26 cellular contexts compared by ENCODE assay signal in genomic region chr11:69815973-69816372, GRCh38. TPM values are rescaled to one million over a fixed set of nuclear protein-coding genes. Genes with fewer than 3 reads are reported as not detected.
DNase-seq lines count a peak whose midpoint lies in the region; ATAC-seq and TF ChIP-seq lines count a peak whose summit lies in the region.
"Had no signal": no experiment of that assay in that cellular context is flagged by ENCODE, and none has a peak within 500 bp of the region (broad histone marks: within the 10 kb centered on the region; RNA-seq: fewer than 3 reads in every experiment).

No MANE protein-coding gene starts in this region.

- peaks cover 0 to 10% of the 10 kb centered on the region in 2 donors for H3K9me3 ChIP-seq in neuronal stem cell (replicated peaks in 1 of 2; ENCODE audit: control insufficient read depth in 2 of 2, insufficient read depth in 1 of 2, low read depth in 1 of 2, low read length in 2 of 2)
- H3K9me3 ChIP-seq: BE2C, BLaER1 had no signal

- no peak for ATAC-seq in stimulated activated naive B cell treated with anti-CD40 and anti-IgM and Interleukin-4, amounts not matched to agents 10 μg/mL and 1 μg/mL and 100 μg/mL, for 72 hours (replicated peaks)
- ATAC-seq in natural killer cell: no peak
- ATAC-seq: GM12878 had no signal

- peak; percentile 65 for DNase-seq in H7
- no peak for DNase-seq in neuronal stem cell (ENCODE audit: low spot score)
- DNase-seq in stimulated activated naive B cell treated with anti-CD40 and anti-IgM and Interleukin-4, amounts not matched to agents 10 μg/mL and 1 μg/mL and 100 μg/mL, for 72 hours: no peak
- DNase-seq in natural killer cell: no peak
- no peak for DNase-seq in NCI-H1436 treated with DMSO at 0.1 percent for 48 hours (lab: John Stamatoyannopoulos, UW)
- DNase-seq in cerebellar nuclear complex (lab: John Stamatoyannopoulos, UW): no peak
- DNase-seq: ACHN; CD4-positive, alpha-beta memory T cell; CD4-positive, CD25-positive, alpha-beta regulatory T cell; CD8-positive, alpha-beta memory T cell; COR-L47; DMS 273 treated with DMSO at 0.1 percent for 48 hours; DMS153; DMS53; DMS79; DND-41; EL; GDM1 had no signal

- H3K79me1 ChIP-seq in neuronal stem cell (ENCODE audit: low read depth, low read length): no peaks in the 10 kb centered on the region

- peak overlapping the region; percentile 72 for H2BK120ac ChIP-seq in neuronal stem cell (ENCODE audit: low read depth, low read length)

- H3K18ac ChIP-seq in neuronal stem cell (ENCODE audit: low read length): no peak overlapping the region

- H3K4me2 ChIP-seq in neuronal stem cell (ENCODE audit: insufficient read depth, low read length, poor library complexity, severe bottlenecking): no peak overlapping the region
- H3K4me2 ChIP-seq: BLaER1 had no signal

- H3K4me3 ChIP-seq in H7 (ENCODE audit: insufficient read depth, low read depth, low read length) (no peak overlapping the region), neuronal stem cell (ENCODE audit: low read length in 2 of 2) (no peak overlapping the region)
- H3K4me3 ChIP-seq: BLaER1, GM12878 had no signal

- no peak for TF ChIP-seq CTCF in natural killer cell (IDR thresholded peaks at IDR 0.05)

- H3K27ac ChIP-seq in neuronal stem cell (replicated peaks; ENCODE audit: low read length): no peak overlapping the region
- H3K27ac ChIP-seq: BLaER1 had no signal

- H3K27me3 ChIP-seq in H7 (ENCODE audit: control insufficient read depth, insufficient read depth, low read length): peaks cover 63% of the 10 kb centered on the region
- H3K27me3 ChIP-seq in neuronal stem cell (ENCODE audit: control insufficient read depth in 3 of 3, insufficient read depth in 3 of 3, low read depth in 1 of 3, low read length in 3 of 3): peaks cover 35 to 65% (median 63%) of the 10 kb centered on the region in 3 experiments

- H3K27ac Mint-ChIP-seq in stimulated activated naive B cell treated with anti-CD40 and anti-IgM and Interleukin-4, amounts not matched to agents 10 μg/mL and 1 μg/mL and 100 μg/mL, for 72 hours: peak overlapping the region; percentile 14
- H3K27ac Mint-ChIP-seq in natural killer cell: no peak overlapping the region
- H3K27ac Mint-ChIP-seq: CD14-positive monocyte; CD4-positive, alpha-beta memory T cell; CD8-positive, alpha-beta memory T cell had no signal

- H3K9me3 Mint-ChIP-seq in stimulated activated naive B cell treated with anti-CD40 and anti-IgM and Interleukin-4, amounts not matched to agents 10 μg/mL and 1 μg/mL and 100 μg/mL, for 72 hours: peaks cover 0 to 5% of the 10 kb centered on the region in 2 donors
- H3K9me3 Mint-ChIP-seq in natural killer cell: no peaks in the 10 kb centered on the region
- H3K9me3 Mint-ChIP-seq: CD8-positive, alpha-beta memory T cell had no signal

- H3K4me3 Mint-ChIP-seq in stimulated activated naive B cell treated with anti-CD40 and anti-IgM and Interleukin-4, amounts not matched to agents 10 μg/mL and 1 μg/mL and 100 μg/mL, for 72 hours: no peak overlapping the region
- H3K4me3 Mint-ChIP-seq in natural killer cell: no peak overlapping the region
- H3K4me3 Mint-ChIP-seq: CD4-positive, alpha-beta memory T cell; CD4-positive, CD25-positive, alpha-beta regulatory T cell; CD8-positive, alpha-beta memory T cell had no signal

- H3K4ac ChIP-seq in neuronal stem cell (ENCODE audit: low read length): no peak overlapping the region

- WGBS in neuronal stem cell (ENCODE audit: extremely low coverage in 2 of 2, insufficient read length in 2 of 2, insufficient replicate concordance in 1 of 2), 2 donors: no CpG with 5 or more reads among the region's 13 CpGs

- H2BK5ac ChIP-seq in neuronal stem cell (ENCODE audit: low read length): no peak overlapping the region

- H3K23ac ChIP-seq in neuronal stem cell (ENCODE audit: low read depth, low read length, poor library complexity): peak overlapping the region; percentile 73

- H2AK5ac ChIP-seq in neuronal stem cell (ENCODE audit: low read depth, low read length): peak overlapping the region; percentile 90

- H3K36me3 ChIP-seq in H7 (replicated peaks; ENCODE audit: control insufficient read depth, insufficient read depth, low read length): no peaks in the 10 kb centered on the region; the same call in 1 of the 2 replicates
- no peaks in the 10 kb centered on the region for H3K36me3 ChIP-seq in neuronal stem cell (replicated peaks in 1 of 2; ENCODE audit: control insufficient read depth in 2 of 2, insufficient read depth in 2 of 2, low read length in 2 of 2)
- H3K36me3 ChIP-seq: BE2C, BLaER1 had no signal

- H3K27me3 Mint-ChIP-seq in stimulated activated naive B cell treated with anti-CD40 and anti-IgM and Interleukin-4, amounts not matched to agents 10 μg/mL and 1 μg/mL and 100 μg/mL, for 72 hours: peaks cover 59 to 63% of the 10 kb centered on the region in 2 donors
- H3K27me3 Mint-ChIP-seq in natural killer cell (ENCODE audit: low read depth in 2 of 2): peaks cover 21 to 24% of the 10 kb centered on the region in 2 donors

- H4K8ac ChIP-seq in neuronal stem cell (ENCODE audit: low read depth, low read length): no peak overlapping the region

- no peaks in the 10 kb centered on the region for H3K4me1 Mint-ChIP-seq in stimulated activated naive B cell treated with anti-CD40 and anti-IgM and Interleukin-4, amounts not matched to agents 10 μg/mL and 1 μg/mL and 100 μg/mL, for 72 hours
- peaks cover 0 to 6% of the 10 kb centered on the region in 2 donors for H3K4me1 Mint-ChIP-seq in natural killer cell
- H3K4me1 Mint-ChIP-seq: CD14-positive monocyte; CD4-positive, CD25-positive, alpha-beta regulatory T cell; CD8-positive, alpha-beta memory T cell had no signal

- intact Hi-C loops in natural killer cell (cut with micrococcal nuclease): no loop called here

- H3K9ac ChIP-seq in neuronal stem cell (ENCODE audit: low read depth, low read length, poor library complexity): peak overlapping the region; percentile 44
- H3K9ac ChIP-seq: BLaER1 had no signal

- H2BK15ac ChIP-seq in neuronal stem cell (ENCODE audit: low read length): peak overlapping the region; percentile 99

- H4K91ac ChIP-seq in neuronal stem cell (ENCODE audit: low read depth, low read length, poor library complexity): no peak overlapping the region

- no peak overlapping the region for H2BK12ac ChIP-seq in neuronal stem cell (ENCODE audit: low read length)

- peaks cover 9 to 11% of the 10 kb centered on the region in 2 donors for H3K4me1 ChIP-seq in neuronal stem cell (ENCODE audit: control insufficient read depth in 2 of 2, insufficient read depth in 1 of 2, low read depth in 1 of 2, low read length in 2 of 2)

- no peak overlapping the region for H2AFZ ChIP-seq in neuronal stem cell (ENCODE audit: low read length)

- no peaks in the 10 kb centered on the region for H3K36me3 Mint-ChIP-seq in stimulated activated naive B cell treated with anti-CD40 and anti-IgM and Interleukin-4, amounts not matched to agents 10 μg/mL and 1 μg/mL and 100 μg/mL, for 72 hours
- H3K36me3 Mint-ChIP-seq in natural killer cell: no peaks in the 10 kb centered on the region
- H3K36me3 Mint-ChIP-seq: CD14-positive monocyte; CD4-positive, alpha-beta memory T cell; CD4-positive, CD25-positive, alpha-beta regulatory T cell; CD8-positive, alpha-beta memory T cell had no signal

- no peak overlapping the region for H3K14ac ChIP-seq in neuronal stem cell (ENCODE audit: low read length)

RNA-seq across cellular contexts. Expression of gene FGF3, which starts 3.2 kb away (rescaled TPM):
- total RNA-seq in H7 (2014; rRNA removed; shearing (Covaris generic)): 0.15 TPM in 1 of 2 replicates, not detected in the other
- polyA plus RNA-seq in neuronal stem cell (2013, experiment 1 of 2): 0.13 TPM
- polyA plus RNA-seq in neuronal stem cell (2013, experiment 2 of 2): 0.26 TPM
- total RNA-seq in natural killer cell: not detected
- total RNA-seq: A673; CD4-positive, alpha-beta memory T cell; CD4-positive, CD25-positive, alpha-beta regulatory T cell; CD8-positive, alpha-beta memory T cell; Daoy; G401; GM12878 had no signal
- polyA plus RNA-seq: AG04450; CD14-positive monocyte; CD4-positive, alpha-beta memory T cell; CD4-positive, CD25-positive, alpha-beta regulatory T cell; CD8-positive, alpha-beta memory T cell; GM12878 had no signal

RNA-seq across cellular contexts. Expression of gene FGF4, which starts 40.8 kb away (rescaled TPM):
- 11.8 and 15.9 TPM in 2 replicates for total RNA-seq in H7 (2014; rRNA removed; shearing (Covaris generic))
- polyA plus RNA-seq in neuronal stem cell (2013, experiment 1 of 2): 0.06 TPM
- 0.06 TPM for polyA plus RNA-seq in neuronal stem cell (2013, experiment 2 of 2)
- not detected for total RNA-seq in natural killer cell
- total RNA-seq: A673; CD4-positive, alpha-beta memory T cell; CD4-positive, CD25-positive, alpha-beta regulatory T cell; CD8-positive, alpha-beta memory T cell; Daoy; G401; GM12878 had no signal
- polyA plus RNA-seq: AG04450; CD14-positive monocyte; CD4-positive, alpha-beta memory T cell; CD4-positive, CD25-positive, alpha-beta regulatory T cell; CD8-positive, alpha-beta memory T cell; GM12878 had no signal

Comparison
In these comparisons a context has a peak if more than half of its experiments do, and no peak if none do; other contexts are left out.
1. RNA of gene FGF4, which starts 40.8 kb away (total RNA-seq): 11.8 to 15.9 TPM in H7; not detected in natural killer cell; every median in the first group is over 10 times any median in the second.